Comparison of ENCODE assay signal across 31 cellular contexts in the genomic region with DNA sequence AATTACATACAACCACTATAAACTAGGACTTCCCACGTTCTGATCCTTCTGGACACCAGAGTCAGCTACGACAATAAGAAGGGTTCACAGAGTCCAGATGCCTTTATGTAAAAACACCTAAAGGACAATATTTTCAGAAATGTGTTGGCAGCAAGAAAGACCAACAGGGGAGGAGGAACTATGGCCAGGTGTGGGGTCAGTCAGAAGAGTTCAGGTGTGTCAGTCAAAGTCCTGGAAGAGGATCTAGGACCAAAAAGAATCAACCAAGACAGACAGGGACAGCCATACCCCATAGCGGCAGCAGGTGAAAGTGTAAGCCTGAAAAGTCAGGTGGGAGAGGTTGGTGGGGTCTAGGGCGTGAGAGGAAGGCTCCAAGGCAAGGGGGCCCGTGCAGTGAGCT.
"Had no signal": no experiment of that assay in that cellular context is flagged by ENCODE, and none has a peak within 500 bp of the region (broad histone marks: within the 10 kb centered on the region; RNA-seq: fewer than 3 reads in every experiment).

No MANE protein-coding gene starts in this region.

- ATAC-seq: activated CD4-positive, CD25-positive, alpha-beta regulatory T cell treated with anti-CD3 and anti-CD28 coated beads, Interleukin-2, amount 50 U/mL, for 24 hours; activated CD8-positive, alpha-beta memory T cell treated with anti-CD3 and anti-CD28 coated beads, Interleukin-2, amount 10 ng/mL, durations not matched to agents 7 days and 5 days; activated CD8-positive, alpha-beta T cell treated with anti-CD3 and anti-CD28 coated beads for 36 hours; activated naive CD4-positive, alpha-beta T cell treated with anti-CD3 and anti-CD28 coated beads, Interleukin-2, amount 50 U/mL, for 72 hours; activated T-cell treated with anti-CD3 and anti-CD28 coated beads, Interleukin-2, amount 50 U/mL, for 72 hours; effector memory CD8-positive, alpha-beta T cell; gastroesophageal sphincter; heart right ventricle; T-helper 17 cell had no signal

- H3K4me1 ChIP-seq: breast epithelium, esophagus squamous epithelium, gastroesophageal sphincter had no signal

- H3K27me3 ChIP-seq: ascending aorta, breast epithelium, cardiac muscle cell, esophagus squamous epithelium had no signal

- H3K27ac ChIP-seq: ascending aorta, breast epithelium, cardiac muscle cell, esophagus squamous epithelium, gastroesophageal sphincter, heart right ventricle, WERI-Rb-1 had no signal

- H3K36me3 ChIP-seq: ascending aorta, breast epithelium, cardiac muscle cell, esophagus squamous epithelium, gastroesophageal sphincter, heart right ventricle, WERI-Rb-1 had no signal

- H3K4me3 ChIP-seq: ascending aorta, breast epithelium, cardiac muscle cell, esophagus squamous epithelium, gastroesophageal sphincter, heart right ventricle had no signal

- H3K9me3 ChIP-seq: ascending aorta, breast epithelium, esophagus squamous epithelium, gastroesophageal sphincter, heart right ventricle had no signal

- DNase-seq: activated B cell treated with CpG ODN at 0.5 μM for 24 hours; activated CD4-positive, alpha-beta T cell treated with anti-CD3 and anti-CD28 coated beads for 48 hours; activated CD4-positive, alpha-beta T cell treated with anti-CD3 and anti-CD28 coated beads, Interleukin-2, amount 50 U/mL, for 1 hour; activated CD4-positive, alpha-beta T cell treated with anti-CD3 and anti-CD28 coated beads, Interleukin-2, amount 50 U/mL, for 48 hours; activated CD8-positive, alpha-beta memory T cell treated with anti-CD3 and anti-CD28 coated beads, Interleukin-2, amount 10 ng/mL, durations not matched to agents 7 days and 5 days; activated CD8-positive, alpha-beta memory T cell treated with anti-CD3 and anti-CD28 coated beads, Interleukin-2, amount 50 U/mL, for 48 hours; activated CD8-positive, alpha-beta T cell treated with anti-CD3 and anti-CD28 coated beads for 36 hours; activated gamma-delta T cell; activated naive CD4-positive, alpha-beta T cell; activated naive CD4-positive, alpha-beta T cell treated with anti-CD3 and anti-CD28 coated beads, Interleukin-2, amount 10 ng/mL, durations not matched to agents 7 days and 5 days; activated naive CD8-positive, alpha-beta T cell treated with anti-CD3 and anti-CD28 coated beads, Interleukin-2, amount 10 ng/mL, durations not matched to agents 7 days and 5 days; activated T-cell treated with anti-CD3 and anti-CD28 coated beads for 4 hours; activated T-cell treated with anti-CD3 and anti-CD28 coated beads, Interleukin-2, amount 50 U/mL, for 24 hours; activated T-cell treated with anti-CD3 and anti-CD28 coated beads, Interleukin-2, amount 50 U/mL, for 72 hours; cortex of kidney; dermis blood vessel endothelial cell; effector CD4-positive, alpha-beta T cell; effector memory CD8-positive, alpha-beta T cell; erythroblast; esophagus squamous epithelium; foreskin melanocyte; heart right ventricle; T-helper 17 cell; T1000 had no signal
